In genomic region chr1:184392779-184393522, GRCh38 we compare ENCODE assay signal across 16 cellular contexts.
"Had no signal": no experiment of that assay in that cellular context is flagged by ENCODE, and none has a peak within 500 bp of the region (broad histone marks: within the 10 kb centered on the region; RNA-seq: fewer than 3 reads in every experiment).

No MANE protein-coding gene starts in this region.

- H3K27ac Mint-ChIP-seq: activated CD4-positive, alpha-beta T cell treated with anti-CD3 and anti-CD28 coated beads, Interleukin-2, amount 10 ng/mL, durations not matched to agents 7 days and 5 days; stimulated activated naive CD8-positive, alpha-beta T cell treated with anti-CD3 and anti-CD28 coated beads, Interleukin-15, Interleukin-2, amounts not matched to agents 100 ng/mL and 50 ng/mL, for 24 hours; T-helper 1 cell treated with Interleukin-12 subunit alpha and Interleukin-12 subunit beta and Interleukin-4 antibody, amounts not matched to agents 30 μg/mL and 1 μg/mL, for 36 hours had no signal

- DNase-seq: activated CD4-positive, alpha-beta T cell treated with anti-CD3 and anti-CD28 coated beads, Interleukin-2, amount 10 ng/mL, durations not matched to agents 7 days and 5 days; activated CD8-positive, alpha-beta memory T cell treated with anti-CD3 and anti-CD28 coated beads, Interleukin-2, amount 50 U/mL, for 48 hours; activated effector memory CD4-positive, alpha-beta T cell treated with anti-CD3 and anti-CD28 coated beads, Interleukin-2, amount 50 U/mL, for 16 hours; activated naive CD4-positive, alpha-beta T cell treated with anti-CD3 and anti-CD28 coated beads, Interleukin-2, amount 50 U/mL, for 16 hours; activated T-cell treated with anti-CD3 and anti-CD28 coated beads, Interleukin-2, amount 50 U/mL, for 48 hours; aorta; brain microvascular endothelial cell; cortex of kidney; effector CD4-positive, alpha-beta T cell; esophagus squamous epithelium; transverse colon had no signal

- H3K36me3 ChIP-seq: brain microvascular endothelial cell, esophagus squamous epithelium, right atrium auricular region, suprapubic skin, transverse colon had no signal

- H3K4me3 ChIP-seq: esophagus squamous epithelium, right atrium auricular region, suprapubic skin, transverse colon had no signal

- H3K9me3 Mint-ChIP-seq: activated CD4-positive, alpha-beta T cell treated with anti-CD3 and anti-CD28 coated beads, Interleukin-2, amount 10 ng/mL, durations not matched to agents 7 days and 5 days; stimulated activated naive CD8-positive, alpha-beta T cell treated with anti-CD3 and anti-CD28 coated beads, Interleukin-15, Interleukin-2, amounts not matched to agents 100 ng/mL and 50 ng/mL, for 24 hours; T-helper 1 cell treated with Interleukin-12 subunit alpha and Interleukin-12 subunit beta and Interleukin-4 antibody, amounts not matched to agents 30 μg/mL and 1 μg/mL, for 36 hours had no signal

- H3K27me3 ChIP-seq: brain microvascular endothelial cell, esophagus squamous epithelium, right atrium auricular region, suprapubic skin, transverse colon had no signal

- H3K9me3 ChIP-seq: esophagus squamous epithelium, right atrium auricular region, suprapubic skin, transverse colon had no signal

- H3K4me3 Mint-ChIP-seq: activated CD4-positive, alpha-beta T cell treated with anti-CD3 and anti-CD28 coated beads, Interleukin-2, amount 10 ng/mL, durations not matched to agents 7 days and 5 days; stimulated activated naive CD8-positive, alpha-beta T cell treated with anti-CD3 and anti-CD28 coated beads, Interleukin-15, Interleukin-2, amounts not matched to agents 100 ng/mL and 50 ng/mL, for 24 hours; T-helper 1 cell treated with Interleukin-12 subunit alpha and Interleukin-12 subunit beta and Interleukin-4 antibody, amounts not matched to agents 30 μg/mL and 1 μg/mL, for 36 hours had no signal

- ATAC-seq: activated CD4-positive, CD25-positive, alpha-beta regulatory T cell treated with anti-CD3 and anti-CD28 coated beads, Interleukin-2, amount 50 U/mL, for 24 hours had no signal

- H3K27ac ChIP-seq: brain microvascular endothelial cell, right atrium auricular region had no signal
